1 cellular context compared by ENCODE assay signal in the genomic region with DNA sequence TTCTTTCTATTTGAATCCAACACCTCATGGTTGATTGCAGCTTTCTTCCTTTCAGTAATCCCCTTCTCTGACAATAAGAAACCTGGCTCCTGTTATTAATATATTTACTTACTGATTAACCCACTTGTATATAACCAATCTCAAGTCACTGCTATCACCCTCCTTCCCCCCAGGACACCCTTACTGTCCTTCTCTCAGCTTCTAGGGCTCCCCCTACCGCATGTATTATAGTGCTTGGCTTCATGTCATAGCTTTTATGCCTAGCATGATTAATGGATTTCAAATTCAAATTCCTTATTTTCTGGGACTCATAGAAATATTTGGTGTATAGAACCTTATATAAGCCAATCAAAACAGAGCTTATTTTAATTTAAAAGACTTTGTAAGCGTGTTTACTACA.
TF ChIP-seq lines count a peak whose summit lies in the region.

No MANE protein-coding gene starts in this region.

TF ChIP-seq in HCT116, 20 proteins besides CTCF, POLR2A, EP300 and RAD21 (continued from another document):
- TF ChIP-seq CBX3 (IDR thresholded peaks at IDR 0.05; ENCODE audit: low read depth) (no peak), ZFX (IDR thresholded peaks at IDR 0.05) (no peak)
